ENCODE assay signal across 24 cellular contexts in genomic region chr20:2305946-2306345, GRCh38. TPM values are rescaled to one million over a fixed set of nuclear protein-coding genes. Genes with fewer than 3 reads are reported as not detected.
DNase-seq lines count a peak whose midpoint lies in the region; ATAC-seq and TF ChIP-seq lines count a peak whose summit lies in the region.
"Had no signal": no experiment of that assay in that cellular context is flagged by ENCODE, and none has a peak within 500 bp of the region (broad histone marks: within the 10 kb centered on the region; RNA-seq: fewer than 3 reads in every experiment).

No MANE protein-coding gene starts in this region.

- WGBS in transverse colon (ENCODE audit: low coverage in 1 of 2), 2 donors = 57 to 60% methylated on average over 2 of the region's 2 CpGs

- peaks cover 0 to 6% (median 0%) of the 10 kb centered on the region in 4 donors for H3K4me1 ChIP-seq in transverse colon
- H3K4me1 ChIP-seq: tibial artery had no signal

- H3K36me3 ChIP-seq in transverse colon = no peaks in the 10 kb centered on the region
- H3K36me3 ChIP-seq: brain microvascular endothelial cell, tibial artery had no signal

- ATAC-seq in HG03342 (IDR thresholded peaks at IDR 0.05; ENCODE audit: unreplicated experiment) = no peak
- ATAC-seq: left ventricle myocardium superior, natural killer cell had no signal

- no peaks in the 10 kb centered on the region for H3K27me3 ChIP-seq in transverse colon
- H3K27me3 ChIP-seq: brain microvascular endothelial cell, tibial artery had no signal

- no peak overlapping the region for H3K4me3 ChIP-seq in transverse colon
- H3K4me3 ChIP-seq: dorsolateral prefrontal cortex, tibial artery had no signal

- no peak for TF ChIP-seq CTCF in transverse colon (IDR thresholded peaks at IDR 0.05)

- intact Hi-C loops in transverse colon (cut with DNase I; ENCODE audit: low total_unique reads) = no loop called here

- no peaks in the 10 kb centered on the region for H3K9me3 ChIP-seq in transverse colon
- H3K9me3 ChIP-seq: tibial artery had no signal

- TF ChIP-seq POLR2A in transverse colon (IDR thresholded peaks at IDR 0.05) = no peak

- in situ Hi-C loops in transverse colon (cut with MboI; ENCODE audit: low pct_ligation_motif_present in 1 of 4, low pct_unique_long_range_greater_than_20kb in 1 of 4, low sequenced_read_pairs in 3 of 4) = no loop called here

- DNase-seq in NCI-H2227 (lab: John Stamatoyannopoulos, UW; ENCODE audit: unreplicated experiment) (peak; percentile 11), NCI-H2227 treated with DMSO at 0.1 percent for 48 hours (lab: John Stamatoyannopoulos, UW) (no peak), NCI-H2107 (lab: John Stamatoyannopoulos, UW) (peak; percentile 33), SHP77 (lab: John Stamatoyannopoulos, UW) (peak; percentile 85 to 88), transverse colon (peak; percentile 47), DMS 273 treated with DMSO at 0.1 percent for 48 hours (lab: John Stamatoyannopoulos, UW) (no peak), pons (ENCODE audit: low spot score) (no peak)
- DNase-seq: 8988T; activated CD4-positive, CD25-positive, alpha-beta regulatory T cell; activated CD8-positive, alpha-beta memory T cell treated with anti-CD3 and anti-CD28 coated beads, Interleukin-2, amount 50 U/mL, for 4 hours; activated naive CD4-positive, alpha-beta T cell treated with anti-CD3 and anti-CD28 coated beads, Interleukin-2, amount 50 U/mL, for 16 hours; brain microvascular endothelial cell; CD4-positive, CD25-positive, alpha-beta regulatory T cell; GF-D8; left ventricle myocardium superior; natural killer cell; NCI-H1048; stimulated activated CD4-positive, alpha-beta T cell treated with anti-CD3 and anti-CD28 coated beads, Interleukin-2, amount 100 ng/mL, for 24 hours; stimulated activated CD8-positive, alpha-beta memory T cell treated with anti-CD3 and anti-CD28 coated beads, Interleukin-4, amount 100 ng/mL, for 48 hours had no signal

- peak overlapping the region in 3 of 4 donors; percentile 28 to 77 (median 51) for H3K27ac ChIP-seq in transverse colon
- H3K27ac ChIP-seq: brain microvascular endothelial cell, tibial artery had no signal

- no peak for TF ChIP-seq EP300 in transverse colon (IDR thresholded peaks at IDR 0.05; ENCODE audit: low read depth)

RNA-seq across cellular contexts. Expression of gene TGM3, which starts 10.1 kb away (rescaled TPM):
- under 1 TPM in 1 of 4 donors, not detected in 3; 0.14 TPM for total RNA-seq in transverse colon
- total RNA-seq: CD4-positive, CD25-positive, alpha-beta regulatory T cell; H4; left ventricle myocardium superior; natural killer cell; OCI-LY7 had no signal

Comparison
In these comparisons a context has a peak if more than half of its experiments do, and no peak if none do; other contexts are left out.
1. DNase-seq: peak in NCI-H2227 (single experiment), NCI-H2107 (single experiment), SHP77 (2 of 2) and transverse colon (single experiment); none in NCI-H2227 treated with DMSO at 0.1 percent for 48 hours (single experiment), DMS 273 treated with DMSO at 0.1 percent for 48 hours (single experiment) and pons (single experiment).